15 cellular contexts compared by ENCODE assay signal in the genomic region with DNA sequence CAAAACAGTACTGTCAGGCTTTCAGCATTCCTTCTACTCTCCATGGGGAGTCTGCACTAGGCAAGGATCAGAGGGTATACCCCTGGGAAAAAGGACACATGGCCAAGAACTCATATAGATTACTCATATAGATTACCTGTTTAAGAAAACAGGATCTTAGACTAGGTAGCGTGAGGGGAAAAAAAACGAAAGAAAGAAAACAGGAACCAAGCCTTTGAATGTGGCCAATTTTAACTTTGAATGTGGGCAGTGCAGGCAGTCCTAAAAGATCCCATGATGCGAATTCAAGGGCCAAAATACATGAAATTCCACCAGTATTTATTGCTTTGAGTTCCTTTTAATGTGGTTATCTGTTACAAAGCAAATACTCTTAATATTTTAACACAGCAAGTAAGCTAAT.
DNase-seq lines count a peak whose midpoint lies in the region; ATAC-seq and TF ChIP-seq lines count a peak whose summit lies in the region.
"Had no signal": no experiment of that assay in that cellular context is flagged by ENCODE, and none has a peak within 500 bp of the region (broad histone marks: within the 10 kb centered on the region; RNA-seq: fewer than 3 reads in every experiment).

No MANE protein-coding gene starts in this region.

- H3K4me3 ChIP-seq in GM12865 (ENCODE audit: low read depth, low read length) (no peak overlapping the region), ovary (no peak overlapping the region)
- H3K4me3 ChIP-seq in effector memory CD4-positive, alpha-beta T cell (ENCODE audit: insufficient read depth, low read depth, low read length, poor library complexity, severe bottlenecking), result no peak overlapping the region
- H3K4me3 ChIP-seq: right lobe of liver had no signal

- H3K4me1 Mint-ChIP-seq in effector memory CD8-positive, alpha-beta T cell (ENCODE audit: low read depth in 2 of 2), result no peaks in the 10 kb centered on the region
- H3K4me1 Mint-ChIP-seq: immature natural killer cell had no signal

- no peak for TF ChIP-seq POLR2A in ovary (IDR thresholded peaks at IDR 0.05)

- no peaks in the 10 kb centered on the region for H3K27me3 ChIP-seq in ovary
- H3K27me3 ChIP-seq in effector memory CD4-positive, alpha-beta T cell (replicated peaks; ENCODE audit: control insufficient read depth, insufficient read depth, low read length, poor library complexity, severe bottlenecking), result no peaks in the 10 kb centered on the region
- H3K27me3 ChIP-seq: right lobe of liver had no signal

- H3K27ac Mint-ChIP-seq in effector memory CD8-positive, alpha-beta T cell, result no peak overlapping the region
- H3K27ac Mint-ChIP-seq: activated T-helper 2 cell treated with anti-CD3 and anti-CD28 coated beads, Interferon-gamma antibody, Interleukin-2, Interleukin-4, amounts not matched to agents 10 μg/mL and 5 μg/mL and 100 μg/mL, durations not matched to agents 14 hours and 24 hours and 36 hours; immature natural killer cell had no signal

- intact Hi-C loops in ovary (cut with DNase I), result no loop called here

- 71 to 78% (median 77%) methylated on average over 3 of the region's 3 CpGs for WGBS in ovary, 3 donors

- no peak for TF ChIP-seq CTCF in GM12865 (IDR thresholded peaks at IDR 0.05; ENCODE audit: insufficient read depth, low read depth, low read length, missing control alignments)
- no peak for TF ChIP-seq CTCF in ovary (IDR thresholded peaks at IDR 0.05)

- H3K9me3 ChIP-seq in ovary, result no peaks in the 10 kb centered on the region
- no peaks in the 10 kb centered on the region for H3K9me3 ChIP-seq in effector memory CD4-positive, alpha-beta T cell (ENCODE audit: control insufficient read depth, low read length)
- H3K9me3 ChIP-seq: right lobe of liver had no signal

- H3K9me3 Mint-ChIP-seq in effector memory CD8-positive, alpha-beta T cell, result peaks cover 5 to 6% of the 10 kb centered on the region in 2 donors
- H3K9me3 Mint-ChIP-seq: activated T-helper 2 cell treated with anti-CD3 and anti-CD28 coated beads, Interferon-gamma antibody, Interleukin-2, Interleukin-4, amounts not matched to agents 10 μg/mL and 5 μg/mL and 100 μg/mL, durations not matched to agents 14 hours and 24 hours and 36 hours had no signal

- H3K4me1 ChIP-seq in ovary (ENCODE audit: insufficient read depth), result no peaks in the 10 kb centered on the region
- H3K4me1 ChIP-seq in effector memory CD4-positive, alpha-beta T cell (ENCODE audit: control insufficient read depth, insufficient read depth, low read length, poor library complexity, severe bottlenecking), result no peaks in the 10 kb centered on the region
- H3K4me1 ChIP-seq: right lobe of liver had no signal

- no peaks in the 10 kb centered on the region for H3K36me3 Mint-ChIP-seq in effector memory CD8-positive, alpha-beta T cell (ENCODE audit: insufficient read depth)
- H3K36me3 Mint-ChIP-seq: immature natural killer cell had no signal

- H3K27me3 Mint-ChIP-seq in effector memory CD8-positive, alpha-beta T cell, result peaks cover 0 to 4% of the 10 kb centered on the region in 2 donors

- ATAC-seq in GM19351 (IDR thresholded peaks at IDR 0.05; ENCODE audit: unreplicated experiment) (peak; percentile 97), HG02623 (IDR thresholded peaks at IDR 0.05; ENCODE audit: unreplicated experiment) (peak; percentile 94), HG03378 (IDR thresholded peaks at IDR 0.05; ENCODE audit: unreplicated experiment) (peak; percentile 96)
- no peak for ATAC-seq in effector memory CD8-positive, alpha-beta T cell (replicated peaks)
- ATAC-seq: esophagus mucosa, right lobe of liver had no signal

- H3K36me3 ChIP-seq in ovary, result no peaks in the 10 kb centered on the region
- no peaks in the 10 kb centered on the region for H3K36me3 ChIP-seq in effector memory CD4-positive, alpha-beta T cell (ENCODE audit: control insufficient read depth, insufficient read depth, low read length)
- H3K36me3 ChIP-seq: right lobe of liver had no signal

- H3K27ac ChIP-seq in ovary, result no peak overlapping the region
- H3K27ac ChIP-seq in effector memory CD4-positive, alpha-beta T cell (ENCODE audit: insufficient read depth, low read length, poor library complexity, severe bottlenecking), result no peak overlapping the region
- H3K27ac ChIP-seq: right lobe of liver had no signal

- DNase-seq in GM12865 (ENCODE audit: low read depth) (peak; percentile 47), ovary (no peak), mesenteric fat pad (ENCODE audit: low spot score) (no peak)
- no peak for DNase-seq in effector memory CD8-positive, alpha-beta T cell
- DNase-seq in effector memory CD4-positive, alpha-beta T cell, result no peak
- DNase-seq: DND-41, H9, immature natural killer cell, Karpas-422, right lobe of liver had no signal

- TF ChIP-seq EP300 in ovary (IDR thresholded peaks at IDR 0.05), result no peak

- no peak overlapping the region for H3K4me3 Mint-ChIP-seq in effector memory CD8-positive, alpha-beta T cell
- H3K4me3 Mint-ChIP-seq: H9, immature natural killer cell had no signal
